20 cellular contexts compared by ENCODE assay signal in genomic region chr16:59148312-59148711, GRCh38.
"Had no signal": no experiment of that assay in that cellular context is flagged by ENCODE, and none has a peak within 500 bp of the region (broad histone marks: within the 10 kb centered on the region; RNA-seq: fewer than 3 reads in every experiment).

No MANE protein-coding gene starts in this region.

- H3K36me3 ChIP-seq: breast epithelium, left lung, neutrophil, upper lobe of left lung had no signal

- H3K27ac ChIP-seq: breast epithelium, epithelial cell of prostate, left lung, neutrophil, upper lobe of left lung had no signal

- ATAC-seq: activated CD4-positive, alpha-beta T cell treated with anti-CD3 and anti-CD28 coated beads for 36 hours; activated CD8-positive, alpha-beta memory T cell treated with anti-CD3 and anti-CD28 coated beads, Interleukin-2, amount 10 ng/mL, durations not matched to agents 7 days and 5 days; activated naive CD8-positive, alpha-beta T cell treated with anti-CD3 and anti-CD28 coated beads, Interleukin-2, amount 50 U/mL, for 24 hours; effector memory CD8-positive, alpha-beta T cell; left lung; mucosa of descending colon; naive thymus-derived CD8-positive, alpha-beta T cell had no signal

- H3K4me3 ChIP-seq: breast epithelium, left lung, mucosa of descending colon, upper lobe of left lung had no signal

- DNase-seq: activated CD4-positive, alpha-beta memory T cell treated with anti-CD3 and anti-CD28 coated beads for 36 hours; activated CD4-positive, alpha-beta T cell treated with anti-CD3 and anti-CD28 coated beads for 36 hours; activated CD8-positive, alpha-beta memory T cell treated with anti-CD3 and anti-CD28 coated beads, Interleukin-2, amount 10 ng/mL, durations not matched to agents 7 days and 5 days; activated naive CD4-positive, alpha-beta T cell treated with anti-CD3 and anti-CD28 coated beads for 36 hours; activated naive CD8-positive, alpha-beta T cell treated with anti-CD3 and anti-CD28 coated beads, Interleukin-2, amount 50 U/mL, for 24 hours; activated T-cell treated with anti-CD3 and anti-CD28 coated beads, Interleukin-2, amount 50 U/mL, for 1 hour; cerebellar nuclear complex; dermis blood vessel endothelial cell; effector memory CD8-positive, alpha-beta T cell; hippocampal formation; kidney; left lung; naive thymus-derived CD8-positive, alpha-beta T cell; small intestine; T-helper 2 cell; upper lobe of left lung had no signal

- H3K4me1 ChIP-seq: breast epithelium, left lung, upper lobe of left lung had no signal

- H3K27me3 ChIP-seq: breast epithelium, left lung, neutrophil, upper lobe of left lung had no signal

- H3K9me3 ChIP-seq: breast epithelium, left lung, neutrophil, upper lobe of left lung had no signal
